ENCODE assay signal across 16 cellular contexts in genomic region chr12:70824511-70824910, GRCh38.
"Had no signal": no experiment of that assay in that cellular context is flagged by ENCODE, and none has a peak within 500 bp of the region (broad histone marks: within the 10 kb centered on the region; RNA-seq: fewer than 3 reads in every experiment).

No MANE protein-coding gene starts in this region.

- DNase-seq: dermis blood vessel endothelial cell; dorsolateral prefrontal cortex; effector CD4-positive, alpha-beta T cell; effector memory CD4-positive, alpha-beta T cell; foreskin keratinocyte; heart left ventricle; hippocampal formation; left cardiac atrium; left lung; left ventricle myocardium superior; lower lobe of right lung; mesenchymal stem cell; mucosa of descending colon; naive B cell; naive thymus-derived CD8-positive, alpha-beta T cell had no signal

- ATAC-seq: foreskin keratinocyte; gastroesophageal sphincter; heart left ventricle; left cardiac atrium; left lung; left ventricle myocardium superior; mucosa of descending colon; naive thymus-derived CD8-positive, alpha-beta T cell had no signal
